1 cellular context compared by ENCODE assay signal in genomic region chr19:18044825-18045304, GRCh38.
TF ChIP-seq lines count a peak whose summit lies in the region.

No MANE protein-coding gene starts in this region.

TF ChIP-seq in K562, 482 proteins besides CTCF, POLR2A, EP300 and RAD21 (continued from another document and continues in another):
- TF ChIP-seq NR0B1 (IDR thresholded peaks at IDR 0.05; ENCODE audit: partially characterized antibody): no peak
- no peak for TF ChIP-seq SRSF1 (IDR thresholded peaks at IDR 0.05; ENCODE audit: low read depth, low read length)
- peak; percentile 81 for TF ChIP-seq VEZF1 (CRISPR knock-in tag; IDR thresholded peaks at IDR 0.05)
- TF ChIP-seq MAZ (CRISPR knock-in tag; conservative IDR thresholded peaks at IDR 0.05 in 1 of 2, IDR thresholded peaks at IDR 0.05 in 1 of 2): peak in 1 of 2 experiments; percentile 62; a peak in 1 of 4 replicates
- TF ChIP-seq HIVEP1 (CRISPR knock-in tag; IDR thresholded peaks at IDR 0.05): no peak
- TF ChIP-seq ZBTB40 (IDR thresholded peaks at IDR 0.05): no peak
- TF ChIP-seq ZBTB40 (CRISPR knock-in tag; IDR thresholded peaks at IDR 0.05): no peak
- no peak for TF ChIP-seq ZNF644 (tag; IDR thresholded peaks at IDR 0.05; ENCODE audit: low read depth)
- no peak for TF ChIP-seq SIN3A (IDR thresholded peaks at IDR 0.05; ENCODE audit: borderline replicate concordance in 2 of 2, control insufficient read depth in 1 of 2, low read depth in 2 of 2, low read length in 2 of 2)
- TF ChIP-seq SMARCE1 (IDR thresholded peaks at IDR 0.05): peak; percentile 27; the same call in 1 of the 2 replicates
- peak; percentile 37; the same call in 1 of the 2 replicates for TF ChIP-seq PHF8 (IDR thresholded peaks at IDR 0.05; ENCODE audit: borderline replicate concordance, low read length)
- peak; percentile 16; the same call in 1 of the 2 replicates for TF ChIP-seq CBFA2T3 (IDR thresholded peaks at IDR 0.05)
- peak; percentile 31; the same call in 1 of the 2 replicates for TF ChIP-seq ETS1 (conservative IDR thresholded peaks at IDR 0.05; ENCODE audit: control insufficient read depth, low read depth, low read length)
- no peak for TF ChIP-seq RBM17 (IDR thresholded peaks at IDR 0.05; ENCODE audit: borderline replicate concordance, low read depth, low read length)
- TF ChIP-seq NKRF (IDR thresholded peaks at IDR 0.05; ENCODE audit: borderline replicate concordance): no peak
- no peak for TF ChIP-seq ZKSCAN8 (CRISPR knock-in tag; IDR thresholded peaks at IDR 0.05)
- no peak for TF ChIP-seq ZNF311 (CRISPR knock-in tag; IDR thresholded peaks at IDR 0.05)
- no peak for TF ChIP-seq RNF2 (IDR thresholded peaks at IDR 0.05)
- TF ChIP-seq NFXL1 (CRISPR knock-in tag; IDR thresholded peaks at IDR 0.05): no peak
- no peak for TF ChIP-seq HDAC2 (IDR thresholded peaks at IDR 0.05)
- no peak for TF ChIP-seq MEF2A (IDR thresholded peaks at IDR 0.05; ENCODE audit: control insufficient read depth, low read depth, low read length)
- TF ChIP-seq KLF13 (tag; IDR thresholded peaks at IDR 0.05; ENCODE audit: borderline replicate concordance, low read depth): no peak
- TF ChIP-seq ESRRB (CRISPR knock-in tag; IDR thresholded peaks at IDR 0.05; ENCODE audit: borderline replicate concordance): no peak
- no peak for TF ChIP-seq RHOXF2B (CRISPR knock-in tag; conservative IDR thresholded peaks at IDR 0.05)
- no peak for TF ChIP-seq ZNF512 (tag; IDR thresholded peaks at IDR 0.05)
- no peak for TF ChIP-seq ZSCAN32 (CRISPR knock-in tag; IDR thresholded peaks at IDR 0.05)
- no peak for TF ChIP-seq SAFB (IDR thresholded peaks at IDR 0.05; ENCODE audit: borderline replicate concordance, low read depth, low read length)
- no peak for TF ChIP-seq ZNF121 (CRISPR knock-in tag; conservative IDR thresholded peaks at IDR 0.05)
- TF ChIP-seq SMAD2 (IDR thresholded peaks at IDR 0.05; ENCODE audit: low read depth, low read length): no peak
- no peak for TF ChIP-seq ZNF785 (CRISPR knock-in tag; IDR thresholded peaks at IDR 0.05)
- no peak for TF ChIP-seq TFAM (CRISPR knock-in tag; conservative IDR thresholded peaks at IDR 0.05)
- no peak for TF ChIP-seq ZBTB2 (IDR thresholded peaks at IDR 0.05)
- peak; percentile 68 for TF ChIP-seq EGR1 (conservative IDR thresholded peaks at IDR 0.05)
- TF ChIP-seq MEIS2 (IDR thresholded peaks at IDR 0.05; ENCODE audit: partially characterized antibody): no peak
- no peak for TF ChIP-seq ZNF224 (CRISPR knock-in tag; IDR thresholded peaks at IDR 0.05)
- TF ChIP-seq TFAP4 (CRISPR knock-in tag; IDR thresholded peaks at IDR 0.05; ENCODE audit: borderline replicate concordance): peak; percentile 87; the same call in 1 of the 2 replicates
- TF ChIP-seq CREM (IDR thresholded peaks at IDR 0.05; ENCODE audit: low read depth): no peak
- TF ChIP-seq ZNF766 (CRISPR knock-in tag; conservative IDR thresholded peaks at IDR 0.05): no peak
